Comparison of ENCODE assay signal across 14 cellular contexts in genomic region chr14:69571449-69571878, GRCh38. TPM values are rescaled to one million over a fixed set of nuclear protein-coding genes. Genes with fewer than 3 reads are reported as not detected.
DNase-seq lines count a peak whose midpoint lies in the region; ATAC-seq and TF ChIP-seq lines count a peak whose summit lies in the region.
"Had no signal": no experiment of that assay in that cellular context is flagged by ENCODE, and none has a peak within 500 bp of the region (broad histone marks: within the 10 kb centered on the region; RNA-seq: fewer than 3 reads in every experiment).

No MANE protein-coding gene starts in this region.

- H3K4me3 ChIP-seq in iPS-18c (ENCODE audit: insufficient read depth, low read depth, low read length), result peak overlapping the region; percentile 43
- peak overlapping the region in 7 of 8 donors; percentile 30 to 69 (median 44) for H3K4me3 ChIP-seq in spleen

- 21 to 37% (median 24%) methylated on average over 42 to 47 of the region's 47 CpGs for WGBS in spleen, 5 donors

- peaks cover 5 to 100% (median 77%) of the 10 kb centered on the region in 7 donors for H3K27me3 ChIP-seq in spleen (replicated peaks in 1 of 7)

- intact Hi-C loops in spleen (cut with DNase I; ENCODE audit: low total_unique reads), result loop anchor here (10.0 kb wide), 1 partner anchor 327 kb away; no protein-coding TSS in a partner anchor

- peaks cover 13 to 42% (median 37%) of the 10 kb centered on the region in 6 donors for H3K4me1 ChIP-seq in spleen

- TF ChIP-seq CTCF in spleen (IDR thresholded peaks at IDR 0.05 in 8 of 11, conservative IDR thresholded peaks at IDR 0.05 in 3 of 11), result no peak

- peaks cover 11% of the 10 kb centered on the region for H3K36me3 Mint-ChIP-seq in T-helper 17 cell (ENCODE audit: low read depth)

- DNase-seq in DMS53 (lab: John Stamatoyannopoulos, UW) (peak; percentile 83), T-helper 17 cell (no peak), spleen (no peak), NCI-H345 treated with DMSO at 0.1 percent for 48 hours (lab: John Stamatoyannopoulos, UW; ENCODE audit: unreplicated experiment) (no peak), NCI-H2171 treated with DMSO at 0.1 percent for 48 hours (lab: John Stamatoyannopoulos, UW) (no peak)
- DNase-seq: activated B cell treated with CpG ODN at 0.5 μM for 24 hours, activated gamma-delta T cell, NCI-H2081 treated with DMSO at 0.1 percent for 48 hours had no signal

- H3K36me3 ChIP-seq in spleen, result no peaks in the 10 kb centered on the region

- peak overlapping the region; percentile 52 for H3K4me3 Mint-ChIP-seq in T-helper 17 cell
- H3K4me3 Mint-ChIP-seq: activated B cell treated with CpG ODN at 0.5 μM for 24 hours, nephron had no signal

- no peak for TF ChIP-seq POLR2A in spleen (IDR thresholded peaks at IDR 0.05)

- H3K27me3 Mint-ChIP-seq in T-helper 17 cell, result peaks cover 76% of the 10 kb centered on the region

- ATAC-seq in T-helper 17 cell (no peak), HG03108 (IDR thresholded peaks at IDR 0.05; ENCODE audit: unreplicated experiment) (no peak), HG03439 (IDR thresholded peaks at IDR 0.05; ENCODE audit: unreplicated experiment) (no peak)

- H3K27ac Mint-ChIP-seq in T-helper 17 cell, result no peak overlapping the region
- H3K27ac Mint-ChIP-seq: activated B cell treated with CpG ODN at 0.5 μM for 24 hours; dendritic cell treated with granulocyte-macrophage colony-stimulating factor and Interleukin-4, amounts not matched to agents 40 ng/mL and 50 ng/mL, for 4 days; IgD-negative memory B cell; nephron had no signal

- H3K9me3 ChIP-seq in T-helper 17 cell (ENCODE audit: control insufficient read depth, low read length, poor library complexity, severe bottlenecking) (no peaks in the 10 kb centered on the region), iPS-18c (ENCODE audit: control insufficient read depth, insufficient read depth, low read length) (peaks cover 15% of the 10 kb centered on the region), spleen (no peaks in the 10 kb centered on the region)

- peaks cover 11% of the 10 kb centered on the region for H3K4me1 Mint-ChIP-seq in T-helper 17 cell

- H3K27ac ChIP-seq in spleen, result no peak overlapping the region

RNA-seq across cellular contexts. Expression of gene CCDC177, which starts 3.2 kb away (rescaled TPM):
- total RNA-seq in T-helper 17 cell (not detected), spleen (not detected)
- polyA plus RNA-seq in spleen, result not detected
- total RNA-seq: activated B cell treated with CpG ODN at 0.5 μM for 24 hours had no signal
- polyA plus RNA-seq: IgD-negative memory B cell had no signal

RNA-seq across cellular contexts. Expression of gene SUSD6, which starts 39.9 kb away (rescaled TPM):
- total RNA-seq in T-helper 17 cell (100 to 1,000 TPM in 1 of 2 donors, 10 to 100 TPM in 1; 94.7 to 101 TPM), spleen (100 to 1,000 TPM in 3 of 7 donors, 10 to 100 TPM in 4; 76.1 to 120 (median 96.1) TPM)
- 10 to 100 TPM; 10.7 to 20.4 (median 11.3) TPM for polyA plus RNA-seq in spleen
